Comparison of ENCODE assay signal across 8 cellular contexts in genomic region chr17:77331161-77331864, GRCh38.
DNase-seq lines count a peak whose midpoint lies in the region; ATAC-seq and TF ChIP-seq lines count a peak whose summit lies in the region.

No MANE protein-coding gene starts in this region.

- ATAC-seq in GM18907 (IDR thresholded peaks at IDR 0.05; ENCODE audit: unreplicated experiment) (peak; percentile 70), HG03196 (IDR thresholded peaks at IDR 0.05; ENCODE audit: unreplicated experiment) (peak; percentile 69)
- peak; percentile 85 for ATAC-seq in central memory CD8-positive, alpha-beta T cell (replicated peaks; ENCODE audit: extremely low read depth, poor library complexity, severe bottlenecking)

- peak; percentile 86 for DNase-seq in AG10803 (ENCODE audit: low read depth)
- DNase-seq in NCI-H345 (lab: John Stamatoyannopoulos, UW), result peak; percentile 89
- peak; percentile 90 for DNase-seq in activated CD4-positive, CD25-positive, alpha-beta regulatory T cell treated with anti-CD3 and anti-CD28 coated beads, Interleukin-2, amount 50 U/mL, for 16 hours (ENCODE audit: low read depth, low spot score)
- DNase-seq in central memory CD8-positive, alpha-beta T cell (ENCODE audit: low spot score in 2 of 2), result peak; percentile 93 to 98
- peak; percentile 98 for DNase-seq in stimulated activated CD4-positive, alpha-beta T cell treated with anti-CD3 and anti-CD28 coated beads, Interleukin-2, amount 100 ng/mL, for 24 hours

- H3K9me3 Mint-ChIP-seq in central memory CD8-positive, alpha-beta T cell, result no peaks in the 10 kb centered on the region

- H3K4me3 Mint-ChIP-seq in central memory CD8-positive, alpha-beta T cell, result peak overlapping the region; percentile 82

- H3K27ac ChIP-seq in layer of hippocampus (ENCODE audit: low read depth, low read length), result peak overlapping the region; percentile 30

- H3K4me3 ChIP-seq in AG10803 (ENCODE audit: low read length), result no peak overlapping the region

- H3K4me1 Mint-ChIP-seq in central memory CD8-positive, alpha-beta T cell, result peaks cover 46% of the 10 kb centered on the region

- no peaks in the 10 kb centered on the region for H3K27me3 ChIP-seq in layer of hippocampus (ENCODE audit: control insufficient read depth, insufficient read depth, low read length)

- TF ChIP-seq CTCF in AG10803 (conservative IDR thresholded peaks at IDR 0.05; ENCODE audit: low read length), result peak; percentile 90

- peaks cover 10% of the 10 kb centered on the region for H3K36me3 Mint-ChIP-seq in central memory CD8-positive, alpha-beta T cell (ENCODE audit: insufficient read depth)

- peak overlapping the region; percentile 85 for H3K27ac Mint-ChIP-seq in central memory CD8-positive, alpha-beta T cell (ENCODE audit: low read depth)

- H3K27me3 Mint-ChIP-seq in central memory CD8-positive, alpha-beta T cell, result no peaks in the 10 kb centered on the region
